Comparison of ENCODE assay signal across 1 cellular context in the genomic region with DNA sequence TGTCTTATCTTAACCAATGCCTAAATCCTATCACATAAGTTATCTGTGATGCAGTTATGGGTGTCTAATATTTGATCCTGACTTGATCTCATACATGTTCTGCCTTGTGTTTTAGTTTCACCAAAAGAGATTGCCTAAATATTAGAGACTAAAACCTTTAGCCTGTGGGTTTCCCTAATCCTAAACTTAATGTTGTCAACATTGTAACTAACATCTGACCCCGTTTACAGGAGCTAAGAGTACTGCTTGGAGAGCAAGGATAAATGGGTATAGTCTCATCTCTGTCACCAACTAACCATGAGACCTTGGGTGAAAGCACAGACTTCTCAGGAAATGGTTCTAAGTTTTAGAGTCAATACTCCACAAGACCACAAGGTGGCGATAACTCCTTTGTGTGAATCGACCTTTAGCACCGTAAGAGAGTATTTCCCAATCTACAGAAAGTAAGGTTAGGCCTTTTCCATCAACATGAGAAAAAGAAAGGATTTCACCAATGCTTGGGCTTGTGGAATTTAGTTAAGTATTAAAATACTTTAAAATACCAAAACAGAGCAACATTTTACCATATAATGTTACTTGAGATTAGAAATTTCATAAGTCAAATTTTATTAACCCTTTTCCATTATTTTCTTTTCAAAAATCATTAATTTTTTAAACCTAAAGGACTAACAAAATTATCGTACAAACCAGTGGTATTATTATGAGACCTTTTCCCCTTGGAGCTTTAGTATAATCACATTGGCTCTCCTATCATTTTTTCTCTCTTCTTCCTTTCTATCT.
TF ChIP-seq lines count a peak whose summit lies in the region.

No MANE protein-coding gene starts in this region.

TF ChIP-seq in HepG2, 621 proteins besides CTCF, POLR2A, EP300 and RAD21 (continued from another document and continues in another):
- TF ChIP-seq, protein P1, sequence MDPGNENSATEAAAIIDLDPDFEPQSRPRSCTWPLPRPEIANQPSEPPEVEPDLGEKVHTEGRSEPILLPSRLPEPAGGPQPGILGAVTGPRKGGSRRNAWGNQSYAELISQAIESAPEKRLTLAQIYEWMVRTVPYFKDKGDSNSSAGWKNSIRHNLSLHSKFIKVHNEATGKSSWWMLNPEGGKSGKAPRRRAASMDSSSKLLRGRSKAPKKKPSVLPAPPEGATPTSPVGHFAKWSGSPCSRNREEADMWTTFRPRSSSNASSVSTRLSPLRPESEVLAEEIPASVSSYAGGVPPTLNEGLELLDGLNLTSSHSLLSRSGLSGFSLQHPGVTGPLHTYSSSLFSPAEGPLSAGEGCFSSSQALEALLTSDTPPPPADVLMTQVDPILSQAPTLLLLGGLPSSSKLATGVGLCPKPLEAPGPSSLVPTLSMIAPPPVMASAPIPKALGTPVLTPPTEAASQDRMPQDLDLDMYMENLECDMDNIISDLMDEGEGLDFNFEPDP (CRISPR knock-in tag; conservative IDR thresholded peaks at IDR 0.05), result no peak
- TF ChIP-seq NR1H2 (CRISPR knock-in tag; IDR thresholded peaks at IDR 0.05; ENCODE audit: borderline replicate concordance, low read depth) (no peak), HNRNPL (IDR thresholded peaks at IDR 0.05; ENCODE audit: low read depth, low read length) (no peak), SMARCE1 (IDR thresholded peaks at IDR 0.05; ENCODE audit: borderline replicate concordance) (no peak), SOX13 (IDR thresholded peaks at IDR 0.05) (no peak), SOX13 (CRISPR knock-in tag; conservative IDR thresholded peaks at IDR 0.05 in 1 of 2, IDR thresholded peaks at IDR 0.05 in 1 of 2) (peak in 1 of 2 experiments; percentile 45; a peak in 1 of 4 replicates), NONO (IDR thresholded peaks at IDR 0.05) (no peak), NONO (CRISPR knock-in tag; conservative IDR thresholded peaks at IDR 0.05) (no peak), ZNF451 (CRISPR knock-in tag; IDR thresholded peaks at IDR 0.05) (no peak), HNF4G (IDR thresholded peaks at IDR 0.05; ENCODE audit: borderline replicate concordance, low read depth, low read length) (peak; percentile 99), HNF4G (CRISPR knock-in tag; IDR thresholded peaks at IDR 0.05; ENCODE audit: borderline replicate concordance, low read depth) (peak; percentile 80), MAFF (IDR thresholded peaks at IDR 0.05; ENCODE audit: low read depth, low read length) (no peak), RARA (CRISPR knock-in tag; IDR thresholded peaks at IDR 0.05) (no peak), DMAP1 (CRISPR knock-in tag; IDR thresholded peaks at IDR 0.05) (no peak), ARNT (IDR thresholded peaks at IDR 0.05) (no peak), ZNF33B (CRISPR knock-in tag; IDR thresholded peaks at IDR 0.05) (no peak), ZNF367 (CRISPR knock-in tag; IDR thresholded peaks at IDR 0.05; ENCODE audit: borderline replicate concordance) (no peak), HMGA1 (CRISPR knock-in tag; conservative IDR thresholded peaks at IDR 0.05) (no peak), ZNF225 (CRISPR knock-in tag; IDR thresholded peaks at IDR 0.05) (no peak), ZBTB42 (CRISPR knock-in tag; IDR thresholded peaks at IDR 0.05) (no peak), SOX6 (IDR thresholded peaks at IDR 0.05) (no peak), SOX6 (CRISPR knock-in tag; IDR thresholded peaks at IDR 0.05) (no peak), HOXA3 (CRISPR knock-in tag; IDR thresholded peaks at IDR 0.05) (no peak), ZFP1 (CRISPR knock-in tag; IDR thresholded peaks at IDR 0.05) (no peak), TCF7L2 (IDR thresholded peaks at IDR 0.05; ENCODE audit: low read depth, low read length) (no peak), HES4 (CRISPR knock-in tag; IDR thresholded peaks at IDR 0.05; ENCODE audit: borderline replicate concordance) (no peak), MIER3 (CRISPR knock-in tag; IDR thresholded peaks at IDR 0.05; ENCODE audit: borderline replicate concordance) (peak; percentile 64; the same call in 1 of the 2 replicates), FOXM1 (CRISPR knock-in tag; IDR thresholded peaks at IDR 0.05) (no peak), MIXL1 (CRISPR knock-in tag; IDR thresholded peaks at IDR 0.05) (peak; percentile 70; the same call in 1 of the 2 replicates), KLF16 (CRISPR knock-in tag; IDR thresholded peaks at IDR 0.05) (0 out of 4 replicates have a peak, but pooled peaks of 1 of the 2 experiments have one; percentile 42), HDAC2 (CRISPR knock-in tag; IDR thresholded peaks at IDR 0.05) (no peak), SRSF1 (optimal IDR thresholded peaks at IDR 0.05; ENCODE audit: low read depth, low read length) (no peak), ZNF558 (CRISPR knock-in tag; IDR thresholded peaks at IDR 0.05; ENCODE audit: borderline replicate concordance) (no peak), SP5 (CRISPR knock-in tag; IDR thresholded peaks at IDR 0.05; ENCODE audit: borderline replicate concordance, low read depth) (no peak), AKAP8 (CRISPR knock-in tag; IDR thresholded peaks at IDR 0.05) (no peak), MED13 (CRISPR knock-in tag; IDR thresholded peaks at IDR 0.05) (no peak), ZNF24 (IDR thresholded peaks at IDR 0.05) (no peak), XBP1 (CRISPR knock-in tag; IDR thresholded peaks at IDR 0.05) (no peak), NFYC (CRISPR knock-in tag; IDR thresholded peaks at IDR 0.05) (no peak), KLF15 (CRISPR knock-in tag; IDR thresholded peaks at IDR 0.05; ENCODE audit: borderline replicate concordance) (no peak), CBX2 (IDR thresholded peaks at IDR 0.05; ENCODE audit: low read depth, low read length) (no peak), CBX2 (CRISPR knock-in tag; IDR thresholded peaks at IDR 0.05; ENCODE audit: low read depth) (no peak), ZNF747 (CRISPR knock-in tag; IDR thresholded peaks at IDR 0.05; ENCODE audit: borderline replicate concordance) (no peak), ZNF124 (CRISPR knock-in tag; IDR thresholded peaks at IDR 0.05) (0 out of 2 replicates have a peak, but pooled peaks have one; percentile 56), ZKSCAN8 (CRISPR knock-in tag; IDR thresholded peaks at IDR 0.05; ENCODE audit: borderline replicate concordance) (0 out of 2 replicates have a peak, but pooled peaks have one; percentile 39), PAF1 (CRISPR knock-in tag; IDR thresholded peaks at IDR 0.05) (no peak), LCORL (IDR thresholded peaks at IDR 0.05) (no peak), LCORL (CRISPR knock-in tag; IDR thresholded peaks at IDR 0.05) (no peak)
- TF ChIP-seq, protein P2, sequence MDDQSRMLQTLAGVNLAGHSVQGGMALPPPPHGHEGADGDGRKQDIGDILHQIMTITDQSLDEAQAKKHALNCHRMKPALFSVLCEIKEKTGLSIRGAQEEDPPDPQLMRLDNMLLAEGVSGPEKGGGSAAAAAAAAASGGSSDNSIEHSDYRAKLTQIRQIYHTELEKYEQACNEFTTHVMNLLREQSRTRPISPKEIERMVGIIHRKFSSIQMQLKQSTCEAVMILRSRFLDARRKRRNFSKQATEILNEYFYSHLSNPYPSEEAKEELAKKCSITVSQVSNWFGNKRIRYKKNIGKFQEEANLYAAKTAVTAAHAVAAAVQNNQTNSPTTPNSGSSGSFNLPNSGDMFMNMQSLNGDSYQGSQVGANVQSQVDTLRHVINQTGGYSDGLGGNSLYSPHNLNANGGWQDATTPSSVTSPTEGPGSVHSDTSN (CRISPR knock-in tag; IDR thresholded peaks at IDR 0.05; ENCODE audit: borderline replicate concordance), result no peak
- TF ChIP-seq, protein P3, sequence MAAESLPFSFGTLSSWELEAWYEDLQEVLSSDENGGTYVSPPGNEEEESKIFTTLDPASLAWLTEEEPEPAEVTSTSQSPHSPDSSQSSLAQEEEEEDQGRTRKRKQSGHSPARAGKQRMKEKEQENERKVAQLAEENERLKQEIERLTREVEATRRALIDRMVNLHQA (CRISPR knock-in tag; IDR thresholded peaks at IDR 0.05), result no peak
- TF ChIP-seq, protein P4, sequence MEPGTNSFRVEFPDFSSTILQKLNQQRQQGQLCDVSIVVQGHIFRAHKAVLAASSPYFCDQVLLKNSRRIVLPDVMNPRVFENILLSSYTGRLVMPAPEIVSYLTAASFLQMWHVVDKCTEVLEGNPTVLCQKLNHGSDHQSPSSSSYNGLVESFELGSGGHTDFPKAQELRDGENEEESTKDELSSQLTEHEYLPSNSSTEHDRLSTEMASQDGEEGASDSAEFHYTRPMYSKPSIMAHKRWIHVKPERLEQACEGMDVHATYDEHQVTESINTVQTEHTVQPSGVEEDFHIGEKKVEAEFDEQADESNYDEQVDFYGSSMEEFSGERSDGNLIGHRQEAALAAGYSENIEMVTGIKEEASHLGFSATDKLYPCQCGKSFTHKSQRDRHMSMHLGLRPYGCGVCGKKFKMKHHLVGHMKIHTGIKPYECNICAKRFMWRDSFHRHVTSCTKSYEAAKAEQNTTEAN (CRISPR knock-in tag; conservative IDR thresholded peaks at IDR 0.05), result no peak
- TF ChIP-seq, protein P5, sequence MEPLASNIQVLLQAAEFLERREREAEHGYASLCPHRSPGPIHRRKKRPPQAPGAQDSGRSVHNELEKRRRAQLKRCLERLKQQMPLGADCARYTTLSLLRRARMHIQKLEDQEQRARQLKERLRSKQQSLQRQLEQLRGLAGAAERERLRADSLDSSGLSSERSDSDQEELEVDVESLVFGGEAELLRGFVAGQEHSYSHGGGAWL (CRISPR knock-in tag; IDR thresholded peaks at IDR 0.05), result no peak
- TF ChIP-seq, protein P6, sequence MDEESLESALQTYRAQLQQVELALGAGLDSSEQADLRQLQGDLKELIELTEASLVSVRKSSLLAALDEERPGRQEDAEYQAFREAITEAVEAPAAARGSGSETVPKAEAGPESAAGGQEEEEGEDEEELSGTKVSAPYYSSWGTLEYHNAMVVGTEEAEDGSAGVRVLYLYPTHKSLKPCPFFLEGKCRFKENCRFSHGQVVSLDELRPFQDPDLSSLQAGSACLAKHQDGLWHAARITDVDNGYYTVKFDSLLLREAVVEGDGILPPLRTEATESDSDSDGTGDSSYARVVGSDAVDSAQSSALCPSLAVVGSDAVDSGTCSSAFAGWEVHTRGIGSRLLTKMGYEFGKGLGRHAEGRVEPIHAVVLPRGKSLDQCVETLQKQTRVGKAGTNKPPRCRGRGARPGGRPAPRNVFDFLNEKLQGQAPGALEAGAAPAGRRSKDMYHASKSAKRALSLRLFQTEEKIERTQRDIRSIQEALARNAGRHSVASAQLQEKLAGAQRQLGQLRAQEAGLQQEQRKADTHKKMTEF (CRISPR knock-in tag; IDR thresholded peaks at IDR 0.05), result 0 out of 2 replicates have a peak, but pooled peaks have one; percentile 34
- TF ChIP-seq, protein P7, sequence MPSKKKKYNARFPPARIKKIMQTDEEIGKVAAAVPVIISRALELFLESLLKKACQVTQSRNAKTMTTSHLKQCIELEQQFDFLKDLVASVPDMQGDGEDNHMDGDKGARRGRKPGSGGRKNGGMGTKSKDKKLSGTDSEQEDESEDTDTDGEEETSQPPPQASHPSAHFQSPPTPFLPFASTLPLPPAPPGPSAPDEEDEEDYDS (CRISPR knock-in tag; IDR thresholded peaks at IDR 0.05), result peak; percentile 48; the same call in 1 of the 2 replicates
- TF ChIP-seq, protein P8, sequence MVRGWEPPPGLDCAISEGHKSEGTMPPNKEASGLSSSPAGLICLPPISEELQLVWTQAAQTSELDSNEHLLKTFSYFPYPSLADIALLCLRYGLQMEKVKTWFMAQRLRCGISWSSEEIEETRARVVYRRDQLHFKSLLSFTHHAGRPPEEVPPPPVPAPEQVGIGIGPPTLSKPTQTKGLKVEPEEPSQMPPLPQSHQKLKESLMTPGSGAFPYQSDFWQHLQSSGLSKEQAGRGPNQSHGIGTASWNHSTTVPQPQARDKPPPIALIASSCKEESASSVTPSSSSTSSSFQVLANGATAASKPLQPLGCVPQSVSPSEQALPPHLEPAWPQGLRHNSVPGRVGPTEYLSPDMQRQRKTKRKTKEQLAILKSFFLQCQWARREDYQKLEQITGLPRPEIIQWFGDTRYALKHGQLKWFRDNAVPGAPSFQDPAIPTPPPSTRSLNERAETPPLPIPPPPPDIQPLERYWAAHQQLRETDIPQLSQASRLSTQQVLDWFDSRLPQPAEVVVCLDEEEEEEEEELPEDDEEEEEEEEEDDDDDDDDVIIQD (CRISPR knock-in tag; IDR thresholded peaks at IDR 0.05; ENCODE audit: low read depth), result peak; percentile 72; the same call in 1 of the 2 replicates
- TF ChIP-seq, protein P9, sequence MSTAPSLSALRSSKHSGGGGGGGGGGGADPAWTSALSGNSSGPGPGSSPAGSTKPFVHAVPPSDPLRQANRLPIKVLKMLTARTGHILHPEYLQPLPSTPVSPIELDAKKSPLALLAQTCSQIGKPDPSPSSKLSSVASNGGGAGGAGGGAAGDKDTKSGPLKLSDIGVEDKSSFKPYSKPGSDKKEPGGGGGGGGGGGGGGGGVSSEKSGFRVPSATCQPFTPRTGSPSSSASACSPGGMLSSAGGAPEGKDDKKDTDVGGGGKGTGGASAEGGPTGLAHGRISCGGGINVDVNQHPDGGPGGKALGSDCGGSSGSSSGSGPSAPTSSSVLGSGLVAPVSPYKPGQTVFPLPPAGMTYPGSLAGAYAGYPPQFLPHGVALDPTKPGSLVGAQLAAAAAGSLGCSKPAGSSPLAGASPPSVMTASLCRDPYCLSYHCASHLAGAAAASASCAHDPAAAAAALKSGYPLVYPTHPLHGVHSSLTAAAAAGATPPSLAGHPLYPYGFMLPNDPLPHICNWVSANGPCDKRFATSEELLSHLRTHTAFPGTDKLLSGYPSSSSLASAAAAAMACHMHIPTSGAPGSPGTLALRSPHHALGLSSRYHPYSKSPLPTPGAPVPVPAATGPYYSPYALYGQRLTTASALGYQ (CRISPR knock-in tag; IDR thresholded peaks at IDR 0.05), result no peak
- TF ChIP-seq, protein P10, sequence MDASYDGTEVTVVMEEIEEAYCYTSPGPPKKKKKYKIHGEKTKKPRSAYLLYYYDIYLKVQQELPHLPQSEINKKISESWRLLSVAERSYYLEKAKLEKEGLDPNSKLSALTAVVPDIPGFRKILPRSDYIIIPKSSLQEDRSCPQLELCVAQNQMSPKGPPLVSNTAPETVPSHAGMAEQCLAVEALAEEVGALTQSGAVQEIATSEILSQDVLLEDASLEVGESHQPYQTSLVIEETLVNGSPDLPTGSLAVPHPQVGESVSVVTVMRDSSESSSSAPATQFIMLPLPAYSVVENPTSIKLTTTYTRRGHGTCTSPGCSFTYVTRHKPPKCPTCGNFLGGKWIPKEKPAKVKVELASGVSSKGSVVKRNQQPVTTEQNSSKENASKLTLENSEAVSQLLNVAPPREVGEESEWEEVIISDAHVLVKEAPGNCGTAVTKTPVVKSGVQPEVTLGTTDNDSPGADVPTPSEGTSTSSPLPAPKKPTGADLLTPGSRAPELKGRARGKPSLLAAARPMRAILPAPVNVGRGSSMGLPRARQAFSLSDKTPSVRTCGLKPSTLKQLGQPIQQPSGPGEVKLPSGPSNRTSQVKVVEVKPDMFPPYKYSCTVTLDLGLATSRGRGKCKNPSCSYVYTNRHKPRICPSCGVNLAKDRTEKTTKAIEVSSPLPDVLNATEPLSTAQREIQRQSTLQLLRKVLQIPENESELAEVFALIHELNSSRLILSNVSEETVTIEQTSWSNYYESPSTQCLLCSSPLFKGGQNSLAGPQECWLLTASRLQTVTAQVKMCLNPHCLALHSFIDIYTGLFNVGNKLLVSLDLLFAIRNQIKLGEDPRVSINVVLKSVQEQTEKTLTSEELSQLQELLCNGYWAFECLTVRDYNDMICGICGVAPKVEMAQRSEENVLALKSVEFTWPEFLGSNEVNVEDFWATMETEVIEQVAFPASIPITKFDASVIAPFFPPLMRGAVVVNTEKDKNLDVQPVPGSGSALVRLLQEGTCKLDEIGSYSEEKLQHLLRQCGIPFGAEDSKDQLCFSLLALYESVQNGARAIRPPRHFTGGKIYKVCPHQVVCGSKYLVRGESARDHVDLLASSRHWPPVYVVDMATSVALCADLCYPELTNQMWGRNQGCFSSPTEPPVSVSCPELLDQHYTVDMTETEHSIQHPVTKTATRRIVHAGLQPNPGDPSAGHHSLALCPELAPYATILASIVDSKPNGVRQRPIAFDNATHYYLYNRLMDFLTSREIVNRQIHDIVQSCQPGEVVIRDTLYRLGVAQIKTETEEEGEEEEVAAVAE (CRISPR knock-in tag; IDR thresholded peaks at IDR 0.05; ENCODE audit: borderline replicate concordance), result 0 out of 2 replicates have a peak, but pooled peaks have one; percentile 35
